In genomic region chr2:85258194-85258605, GRCh38 we compare ENCODE assay signal across 12 cellular contexts.
DNase-seq lines count a peak whose midpoint lies in the region; ATAC-seq and TF ChIP-seq lines count a peak whose summit lies in the region.
"Had no signal": no experiment of that assay in that cellular context is flagged by ENCODE, and none has a peak within 500 bp of the region (broad histone marks: within the 10 kb centered on the region; RNA-seq: fewer than 3 reads in every experiment).

No MANE protein-coding gene starts in this region.

- no peak overlapping the region for H3K4me3 ChIP-seq in body of pancreas
- H3K4me3 ChIP-seq in mesodermal cell (ENCODE audit: extremely low read depth, insufficient read depth, low read length, poor library complexity, severe bottlenecking), result no peak overlapping the region
- no peak overlapping the region for H3K4me3 ChIP-seq in stomach
- H3K4me3 ChIP-seq: dorsolateral prefrontal cortex had no signal

- H3K36me3 ChIP-seq in body of pancreas (replicated peaks in 1 of 2; ENCODE audit: insufficient read depth in 1 of 2, low read depth in 2 of 2), result no peaks in the 10 kb centered on the region
- H3K36me3 ChIP-seq in mesodermal cell (ENCODE audit: control insufficient read depth, insufficient read depth, low read length), result peaks cover 9% of the 10 kb centered on the region
- no peaks in the 10 kb centered on the region for H3K36me3 ChIP-seq in stomach

- H3K27me3 ChIP-seq in body of pancreas, result no peaks in the 10 kb centered on the region
- H3K27me3 ChIP-seq in stomach, result no peaks in the 10 kb centered on the region
- H3K27me3 ChIP-seq: dorsolateral prefrontal cortex, foreskin keratinocyte had no signal

- H3K27ac ChIP-seq in body of pancreas (peak overlapping the region in 3 of 4 donors; percentile 23 to 28 (median 25)), mesodermal cell (ENCODE audit: low read depth, low read length, severe bottlenecking) (peak overlapping the region; percentile 81), stomach (peak overlapping the region in 4 of 5 donors; percentile 30 to 77 (median 64))
- H3K27ac ChIP-seq: foreskin keratinocyte had no signal

- WGBS in body of pancreas, 2 donors, result 80 to 88% methylated on average over 2 to 6 of the region's 6 CpGs
- 80 to 86% methylated on average over 4 to 6 of the region's 6 CpGs for WGBS in mesodermal cell (ENCODE audit: insufficient coverage in 2 of 2), 2 experiments
- WGBS in stomach, 5 donors, result 57 to 70% (median 67%) methylated on average over 5 to 6 of the region's 6 CpGs

- ATAC-seq in body of pancreas (no peak), GM21717 (IDR thresholded peaks at IDR 0.05; ENCODE audit: unreplicated experiment) (no peak), GM18520 (IDR thresholded peaks at IDR 0.05; ENCODE audit: unreplicated experiment) (no peak)
- ATAC-seq: foreskin keratinocyte had no signal

- TF ChIP-seq CTCF in body of pancreas (IDR thresholded peaks at IDR 0.05) (no peak), stomach (IDR thresholded peaks at IDR 0.05) (no peak)

- TF ChIP-seq POLR2A in body of pancreas (IDR thresholded peaks at IDR 0.05) (no peak), stomach (IDR thresholded peaks at IDR 0.05) (no peak)

- DNase-seq in HT1080 (ENCODE audit: low read depth), result peak; percentile 52
- DNase-seq in body of pancreas, result no peak
- no peak for DNase-seq in stomach
- DNase-seq in T1000 (lab: John Stamatoyannopoulos, UW), result no peak
- no peak for DNase-seq in putamen (ENCODE audit: low spot score)
- DNase-seq: dorsolateral prefrontal cortex, foreskin keratinocyte, NCI-H2029 treated with DMSO at 0.1 percent for 48 hours, NCI-H774 had no signal

- H3K9me3 ChIP-seq in body of pancreas (no peaks in the 10 kb centered on the region), mesodermal cell (ENCODE audit: control insufficient read depth, low read length) (no peaks in the 10 kb centered on the region), stomach (no peaks in the 10 kb centered on the region)

- peaks cover 19% of the 10 kb centered on the region for H3K4me1 ChIP-seq in body of pancreas
- H3K4me1 ChIP-seq in mesodermal cell (ENCODE audit: control insufficient read depth, insufficient read depth, low read length, poor library complexity, severe bottlenecking), result peaks cover 76% of the 10 kb centered on the region
- H3K4me1 ChIP-seq in stomach, result peaks cover 17 to 61% (median 49%) of the 10 kb centered on the region in 4 donors

- intact Hi-C loops in body of pancreas (cut with DNase I), result no loop called here
- intact Hi-C loops in stomach (cut with DNase I; ENCODE audit: low total_unique reads), result no loop called here

- TF ChIP-seq EP300 in stomach (IDR thresholded peaks at IDR 0.05), result no peak

Comparison
In these comparisons a context has a peak if more than half of its experiments do, and no peak if none do; other contexts are left out.
1. H3K27ac ChIP-seq: peak in every context shown above with its lines; median percentile 81 in mesodermal cell; 64 in stomach; 25 in body of pancreas.